11 cellular contexts compared by ENCODE assay signal in genomic region chr9:134329886-134330285, GRCh38. TPM values are rescaled to one million over a fixed set of nuclear protein-coding genes. Genes with fewer than 3 reads are reported as not detected.
DNase-seq lines count a peak whose midpoint lies in the region; ATAC-seq and TF ChIP-seq lines count a peak whose summit lies in the region.
"Had no signal": no experiment of that assay in that cellular context is flagged by ENCODE, and none has a peak within 500 bp of the region (broad histone marks: within the 10 kb centered on the region; RNA-seq: fewer than 3 reads in every experiment).

No MANE protein-coding gene starts in this region.

- no peak overlapping the region for H3K27ac ChIP-seq in rectal smooth muscle tissue (ENCODE audit: low read depth, low read length)

- H3K4me3 ChIP-seq in rectal smooth muscle tissue (ENCODE audit: low read length): peak overlapping the region; percentile 38

- intact Hi-C loops in CD14-positive monocyte (cut with micrococcal nuclease): loop anchor here (5.0 to 10.0 kb wide), 6 partner anchors 37 to 265 kb away; partner anchors contain the start of gene BRD3 (in 1 of the 2)
- intact Hi-C loops in left ventricle myocardium superior (cut with micrococcal nuclease): no loop called here

- ATAC-seq in left ventricle myocardium superior (peak; percentile 11), HG02938 (IDR thresholded peaks at IDR 0.05; ENCODE audit: unreplicated experiment) (no peak)

- H3K9ac ChIP-seq in rectal smooth muscle tissue (ENCODE audit: low read length): no peak overlapping the region

- H3K27ac Mint-ChIP-seq in CD14-positive monocyte: peak overlapping the region in 5 of 7 donors; percentile 34 to 81 (median 60)
- H3K27ac Mint-ChIP-seq in brain: peak overlapping the region; percentile 13 to 97 (median 77)

- H3K27me3 Mint-ChIP-seq in CD14-positive monocyte (ENCODE audit: low read depth in 3 of 3): no peaks in the 10 kb centered on the region
- no peaks in the 10 kb centered on the region for H3K27me3 Mint-ChIP-seq in brain

- H3K36me3 Mint-ChIP-seq in CD14-positive monocyte: peaks cover 6 to 15% of the 10 kb centered on the region in 2 donors
- H3K36me3 Mint-ChIP-seq in brain: no peaks in the 10 kb centered on the region

- no peaks in the 10 kb centered on the region for H3K27me3 ChIP-seq in rectal smooth muscle tissue (ENCODE audit: control insufficient read depth, insufficient read depth, low read length)

- DNase-seq in CD14-positive monocyte (ENCODE audit: low spot score): no peak
- DNase-seq in left ventricle myocardium superior: peak; percentile 64
- DNase-seq in activated CD4-positive, CD25-positive, alpha-beta regulatory T cell treated with anti-CD3 and anti-CD28 coated beads, Interleukin-2, amount 50 U/mL, for 72 hours: no peak
- no peak for DNase-seq in mesenteric fat pad (ENCODE audit: low spot score)
- DNase-seq in NCI-H82 (lab: John Stamatoyannopoulos, UW): no peak
- DNase-seq: activated CD4-positive, alpha-beta T cell treated with anti-CD3 and anti-CD28 coated beads, Interleukin-2, amount 50 U/mL, for 1 hour; AML-193; NCI-H1092 treated with DMSO at 0.1 percent for 48 hours had no signal

- H3K4me3 Mint-ChIP-seq in CD14-positive monocyte (peak overlapping the region; percentile 62 to 70), brain (peak overlapping the region; percentile 58 to 89 (median 75))

- H3K4me1 Mint-ChIP-seq in CD14-positive monocyte (peaks cover 66% of the 10 kb centered on the region), brain (peaks cover 75% of the 10 kb centered on the region)

- peaks cover 17% of the 10 kb centered on the region for H3K4me1 ChIP-seq in rectal smooth muscle tissue (ENCODE audit: control insufficient read depth, insufficient read depth, low read length)

- no peak for TF ChIP-seq CTCF in CD14-positive monocyte (IDR thresholded peaks at IDR 0.05)
- no peak for TF ChIP-seq CTCF in brain (conservative IDR thresholded peaks at IDR 0.05)

- no peaks in the 10 kb centered on the region for H3K36me3 ChIP-seq in rectal smooth muscle tissue (ENCODE audit: control insufficient read depth, insufficient read depth, low read length)

- H3K9me3 Mint-ChIP-seq in CD14-positive monocyte (no peaks in the 10 kb centered on the region), brain (no peaks in the 10 kb centered on the region)

RNA-seq across cellular contexts. Expression of gene RXRA, which starts 3.6 kb away (rescaled TPM):
- polyA plus RNA-seq in CD14-positive monocyte (10 to 100 TPM; 15.8 to 23.2 TPM), brain (ENCODE audit: insufficient read depth, low read depth, low replicate concordance) (29.9 TPM)
- total RNA-seq in left ventricle myocardium superior (90.8 TPM), mesenteric fat pad (129 TPM)
